ENCODE assay signal across 13 cellular contexts in genomic region chr10:8453587-8453986, GRCh38.
DNase-seq lines count a peak whose midpoint lies in the region; ATAC-seq and TF ChIP-seq lines count a peak whose summit lies in the region.
"Had no signal": no experiment of that assay in that cellular context is flagged by ENCODE, and none has a peak within 500 bp of the region (broad histone marks: within the 10 kb centered on the region; RNA-seq: fewer than 3 reads in every experiment).

No MANE protein-coding gene starts in this region.

- H2AFZ ChIP-seq in DND-41 (ENCODE audit: low read depth, low read length) (peak overlapping the region; percentile 38), neuronal stem cell (ENCODE audit: low read length) (no peak overlapping the region)

- H3K4me2 ChIP-seq in DND-41 (ENCODE audit: insufficient read depth, low read length) (peak overlapping the region; percentile 32), neuronal stem cell (ENCODE audit: insufficient read depth, low read length, poor library complexity, severe bottlenecking) (no peak overlapping the region)

- TF ChIP-seq POLR2A in esophagus squamous epithelium (IDR thresholded peaks at IDR 0.05) = no peak

- in situ Hi-C loops in KBM-7 (cut with MboI; ENCODE audit: low pct_unique_long_range_greater_than_20kb, low sequenced_read_pairs) = no loop called here

- H2BK15ac ChIP-seq in neuronal stem cell (ENCODE audit: low read length) = no peak overlapping the region

- H3K4me3 ChIP-seq in DND-41 (ENCODE audit: low read depth in 1 of 2, low read length in 2 of 2) (no peak overlapping the region), esophagus squamous epithelium (no peak overlapping the region), neuronal stem cell (ENCODE audit: low read length in 2 of 2) (no peak overlapping the region)

- intact Hi-C loops in esophagus squamous epithelium (cut with DNase I) = no loop called here

- H3K14ac ChIP-seq in neuronal stem cell (ENCODE audit: low read length) = no peak overlapping the region

- no peak overlapping the region for H2AK5ac ChIP-seq in neuronal stem cell (ENCODE audit: low read depth, low read length)

- H3K9ac ChIP-seq in DND-41 (ENCODE audit: low read depth, low read length) (no peak overlapping the region), neuronal stem cell (ENCODE audit: low read depth, low read length, poor library complexity) (no peak overlapping the region)

- H3K27ac ChIP-seq in DND-41 (ENCODE audit: low read length) (peak overlapping the region; percentile 71), esophagus squamous epithelium (peak overlapping the region in 3 of 4 donors; percentile 42 to 63 (median 62)), neuronal stem cell (replicated peaks; ENCODE audit: low read length) (no peak overlapping the region)

- no peak overlapping the region for H2BK12ac ChIP-seq in neuronal stem cell (ENCODE audit: low read length)

- H3K79me1 ChIP-seq in neuronal stem cell (ENCODE audit: low read depth, low read length) = no peaks in the 10 kb centered on the region

- H4K8ac ChIP-seq in neuronal stem cell (ENCODE audit: low read depth, low read length) = no peak overlapping the region

- ATAC-seq in DND-41 (ENCODE audit: insufficient read depth, low read depth) = peak; percentile 54; the same call in 2 of the 3 replicates
- ATAC-seq: activated CD4-positive, CD25-positive, alpha-beta regulatory T cell treated with anti-CD3 and anti-CD28 coated beads, Interleukin-2, amount 50 U/mL, for 24 hours; stimulated activated naive CD8-positive, alpha-beta T cell treated with anti-CD3 and anti-CD28 coated beads, Interleukin-15, Interleukin-2, amounts not matched to agents 100 U/mL and 50 U/mL, for 24 hours had no signal

- peak overlapping the region; percentile 6 for H3K4ac ChIP-seq in neuronal stem cell (ENCODE audit: low read length)

- H3K23ac ChIP-seq in neuronal stem cell (ENCODE audit: low read depth, low read length, poor library complexity) = no peak overlapping the region

- peak overlapping the region; percentile 24 for H4K91ac ChIP-seq in neuronal stem cell (ENCODE audit: low read depth, low read length, poor library complexity)

- DNase-seq in DND-41 (no peak), NCI-H226 (peak; percentile 38), esophagus squamous epithelium (lab: John Stamatoyannopoulos, UW) (no peak), neuronal stem cell (ENCODE audit: low spot score) (no peak), KBM-7 (no peak), kidney tubule cell (ENCODE audit: low spot score) (no peak), NCI-H2196 (lab: John Stamatoyannopoulos, UW; ENCODE audit: unreplicated experiment) (no peak), globus pallidus (ENCODE audit: low spot score) (no peak)
- DNase-seq: AML-193; NCI-H446; stimulated activated naive CD8-positive, alpha-beta T cell treated with anti-CD3 and anti-CD28 coated beads, Interleukin-15, Interleukin-2, amounts not matched to agents 100 U/mL and 50 U/mL, for 24 hours; SW 1271 had no signal

- no peak overlapping the region for H2BK120ac ChIP-seq in neuronal stem cell (ENCODE audit: low read depth, low read length)

- H3K4me1 ChIP-seq in DND-41 (ENCODE audit: insufficient read depth, low read length) (peaks cover 26% of the 10 kb centered on the region), esophagus squamous epithelium (peaks cover 0 to 27% (median 11%) of the 10 kb centered on the region in 3 donors), neuronal stem cell (ENCODE audit: control insufficient read depth in 2 of 2, insufficient read depth in 1 of 2, low read depth in 1 of 2, low read length in 2 of 2) (no peaks in the 10 kb centered on the region)

- H3K18ac ChIP-seq in neuronal stem cell (ENCODE audit: low read length) = no peak overlapping the region

- H3K36me3 ChIP-seq in DND-41 (ENCODE audit: insufficient read depth, low read length) = no peaks in the 10 kb centered on the region
- H3K36me3 ChIP-seq in esophagus squamous epithelium = no peaks in the 10 kb centered on the region
- H3K36me3 ChIP-seq in neuronal stem cell (replicated peaks in 1 of 2; ENCODE audit: control insufficient read depth in 2 of 2, insufficient read depth in 2 of 2, low read length in 2 of 2) = no peaks in the 10 kb centered on the region

- no peak for TF ChIP-seq CTCF in DND-41 (IDR thresholded peaks at IDR 0.05; ENCODE audit: borderline replicate concordance, extremely low read depth, low read length, poor library complexity, severe bottlenecking)
- peak in 1 of 6 experiments; percentile 3 for TF ChIP-seq CTCF in esophagus squamous epithelium (IDR thresholded peaks at IDR 0.05)

- H3K79me2 ChIP-seq in DND-41 (ENCODE audit: insufficient read depth, low read length) = no peaks in the 10 kb centered on the region

- no peaks in the 10 kb centered on the region for H4K20me1 ChIP-seq in DND-41 (ENCODE audit: insufficient read depth, low read length)

- no peak overlapping the region for H2BK5ac ChIP-seq in neuronal stem cell (ENCODE audit: low read length)

- peaks cover 14% of the 10 kb centered on the region for H3K9me3 ChIP-seq in DND-41 (ENCODE audit: insufficient read depth, low read length, severe bottlenecking)
- peaks cover 0 to 15% (median 10%) of the 10 kb centered on the region in 3 donors for H3K9me3 ChIP-seq in esophagus squamous epithelium
- peaks cover 0 to 3% of the 10 kb centered on the region in 2 donors for H3K9me3 ChIP-seq in neuronal stem cell (replicated peaks in 1 of 2; ENCODE audit: control insufficient read depth in 2 of 2, insufficient read depth in 1 of 2, low read depth in 1 of 2, low read length in 2 of 2)

- H3K27me3 ChIP-seq in DND-41 (ENCODE audit: insufficient read depth, low read length, poor library complexity) (no peaks in the 10 kb centered on the region), esophagus squamous epithelium (no peaks in the 10 kb centered on the region), neuronal stem cell (ENCODE audit: control insufficient read depth in 3 of 3, insufficient read depth in 3 of 3, low read depth in 1 of 3, low read length in 3 of 3) (no peaks in the 10 kb centered on the region)

- 21 to 24% methylated on average over 2 to 7 of the region's 7 CpGs for WGBS in esophagus squamous epithelium, 2 donors
- no CpG with 5 or more reads among the region's 7 CpGs for WGBS in neuronal stem cell (ENCODE audit: extremely low coverage in 2 of 2, insufficient read length in 2 of 2, insufficient replicate concordance in 1 of 2), 2 donors
